16 cellular contexts compared by ENCODE assay signal in genomic region chr17:48247038-48247437, GRCh38.
DNase-seq lines count a peak whose midpoint lies in the region; ATAC-seq, FAIRE-seq and TF ChIP-seq lines count a peak whose summit lies in the region.
"Had no signal": no experiment of that assay in that cellular context is flagged by ENCODE, and none has a peak within 500 bp of the region (broad histone marks: within the 10 kb centered on the region; RNA-seq: fewer than 3 reads in every experiment).

No MANE protein-coding gene starts in this region.

- H3K9ac ChIP-seq in K562 (ENCODE audit: insufficient read depth in 1 of 2, low read depth in 2 of 2, low read length in 2 of 2) = no peak overlapping the region

- no peaks in the 10 kb centered on the region for H3K79me2 ChIP-seq in K562 (ENCODE audit: control insufficient read depth, insufficient read depth, low read length)

- peaks cover 2% of the 10 kb centered on the region for H3K36me3 Mint-ChIP-seq in activated naive CD4-positive, alpha-beta T cell treated with anti-CD3 and anti-CD28 coated beads, Interleukin-2, amount 50 U/mL, for 24 hours
- H3K36me3 Mint-ChIP-seq: IgD-negative memory B cell had no signal

- CTCF ChIA-PET in K562 (lab: Yijun Ruan, JAX; ENCODE audit: low intra/inter-chr PET ratio) = no interaction called here

- H3K9me1 ChIP-seq in K562 (ENCODE audit: control insufficient read depth, insufficient read depth, low read length) = no peaks in the 10 kb centered on the region

- no peak for DNase-seq in activated naive CD4-positive, alpha-beta T cell treated with anti-CD3 and anti-CD28 coated beads, Interleukin-2, amount 50 U/mL, for 16 hours
- DNase-seq in HTR-8/SVneo (ENCODE audit: insufficient read length, low spot score) = no peak
- DNase-seq in K562 (ENCODE audit: extremely low read depth in 1 of 4, low spot score in 3 of 4) = no peak
- peak; percentile 54 for DNase-seq in renal cortical epithelial cell (ENCODE audit: low read depth)
- DNase-seq in frontal cortex (ENCODE audit: low spot score in 2 of 2) = no peak
- DNase-seq in GM19238 (ENCODE audit: insufficient read length, low spot score) = no peak
- DNase-seq: C1 segment of cervical spinal cord, DMS 273 treated with DMSO at 0.1 percent for 48 hours, DND-41, H7, NCI-H1105, NCI-H510A treated with DMSO at 0.1 percent for 48 hours had no signal

- no peaks in the 10 kb centered on the region for H3K36me3 ChIP-seq in K562 (ENCODE audit: control insufficient read depth, insufficient read depth, low read length)
- H3K36me3 ChIP-seq: SJSA1 had no signal

- H3K4me1 ChIP-seq in K562 (replicated peaks in 1 of 2; ENCODE audit: control insufficient read depth in 2 of 2, insufficient read depth in 2 of 2, low read length in 2 of 2) = peaks cover 2 to 58% of the 10 kb centered on the region in 2 experiments

- H3K4me1 Mint-ChIP-seq in activated naive CD4-positive, alpha-beta T cell treated with anti-CD3 and anti-CD28 coated beads, Interleukin-2, amount 50 U/mL, for 24 hours = peaks cover 57% of the 10 kb centered on the region

- no peak for TF ChIP-seq EP300 in K562 (IDR thresholded peaks at IDR 0.05; ENCODE audit: low read length)

- no peaks in the 10 kb centered on the region for H3K27me3 Mint-ChIP-seq in activated naive CD4-positive, alpha-beta T cell treated with anti-CD3 and anti-CD28 coated beads, Interleukin-2, amount 50 U/mL, for 24 hours

- FAIRE-seq in HTR-8/SVneo (lab: Jason Lieb, UNC) (peak; percentile 40), K562 (lab: Jason Lieb, UNC) (no peak), frontal cortex (lab: Jason Lieb, UNC) (no peak)

- no peaks in the 10 kb centered on the region for H3K9me3 ChIP-seq in K562 (replicated peaks; ENCODE audit: control insufficient read depth, insufficient read depth, low read depth, low read length)
- H3K9me3 ChIP-seq: SJSA1 had no signal

- BruUV-seq in K562 (replicated peaks; lab: Mats Ljungman, UMichigan) = no TSS peak

- H3K9me3 Mint-ChIP-seq in activated naive CD4-positive, alpha-beta T cell treated with anti-CD3 and anti-CD28 coated beads, Interleukin-2, amount 50 U/mL, for 24 hours = no peaks in the 10 kb centered on the region
- H3K9me3 Mint-ChIP-seq: IgD-negative memory B cell had no signal

- H3K27ac Mint-ChIP-seq in activated naive CD4-positive, alpha-beta T cell treated with anti-CD3 and anti-CD28 coated beads, Interleukin-2, amount 50 U/mL, for 24 hours = peak overlapping the region; percentile 56
- H3K27ac Mint-ChIP-seq: IgD-negative memory B cell had no signal

- peak; percentile 11; the same call in 1 of the 3 replicates for ATAC-seq in K562
- ATAC-seq in GM19023 (IDR thresholded peaks at IDR 0.05; ENCODE audit: unreplicated experiment) = no peak

- 0% methylated on average over 1 of the region's 1 CpG for WGBS in K562 (ENCODE audit: insufficient coverage, low coverage, missing lambda C conversion rate)

- TF ChIP-seq RAD21 in K562 (CRISPR knock-in tag; conservative IDR thresholded peaks at IDR 0.05 in 1 of 2, IDR thresholded peaks at IDR 0.05 in 1 of 2) = no peak

- no peaks in the 10 kb centered on the region for H4K20me1 ChIP-seq in K562 (replicated peaks; ENCODE audit: control insufficient read depth, insufficient read depth, low read length)

- no peaks in the 10 kb centered on the region for H3K27me3 ChIP-seq in K562 (ENCODE audit: control insufficient read depth in 2 of 2, insufficient read depth in 2 of 2, low read length in 2 of 2)
- H3K27me3 ChIP-seq: SJSA1 had no signal

- no peak for TF ChIP-seq CTCF in K562 (IDR thresholded peaks at IDR 0.05 in 2 of 3, conservative IDR thresholded peaks at IDR 0.05 in 1 of 3; ENCODE audit: insufficient read depth in 2 of 3, low read depth in 1 of 3, low read length in 3 of 3)

- no peak for TF ChIP-seq POLR2A in K562 (conservative IDR thresholded peaks at IDR 0.05)

- H3K4me3 ChIP-seq in K562 = no peak overlapping the region
- H3K4me3 ChIP-seq: SJSA1 had no signal

- no peak overlapping the region for H3K4me3 Mint-ChIP-seq in activated naive CD4-positive, alpha-beta T cell treated with anti-CD3 and anti-CD28 coated beads, Interleukin-2, amount 50 U/mL, for 24 hours
- H3K4me3 Mint-ChIP-seq: IgD-negative memory B cell had no signal

- peak overlapping the region; percentile 60; the same call in 2 of the 3 replicates for H3K27ac ChIP-seq in K562 (ENCODE audit: extremely low read depth, low read depth, low read length)
- H3K27ac ChIP-seq: SJSA1 had no signal

- intact Hi-C loops in K562 (cut with micrococcal nuclease) = no loop called here

- H2AFZ ChIP-seq in K562 (ENCODE audit: low read depth, low read length) = peak overlapping the region; percentile 87

- peak overlapping the region; percentile 28; the same call in 1 of the 2 replicates for H3K4me2 ChIP-seq in K562 (ENCODE audit: insufficient read depth, low read length)

- POLR2A ChIA-PET in K562 (lab: Yijun Ruan, JAX) = interaction anchor here (1.5 to 2.0 kb wide), 3 partner anchors 8 to 20 kb away, joined by 4 to 12 read pairs (median 4); no protein-coding TSS in a partner anchor

- in situ Hi-C loops in K562 (cut with MboI) = no loop called here

TF ChIP-seq in K562, 482 proteins besides CTCF, POLR2A, EP300 and RAD21:
- TF ChIP-seq TSHZ1 (CRISPR knock-in tag; IDR thresholded peaks at IDR 0.05) = no peak
- TF ChIP-seq MCM3 (IDR thresholded peaks at IDR 0.05) = no peak
- peak in 1 of 2 experiments; percentile 36; a peak in 2 of 4 replicates for TF ChIP-seq KDM1A (IDR thresholded peaks at IDR 0.05)
- no peak for TF ChIP-seq ZNF445 (CRISPR knock-in tag; IDR thresholded peaks at IDR 0.05; ENCODE audit: low read depth)
- 0 out of 2 replicates have a peak, but pooled peaks have one; percentile 9 for TF ChIP-seq L3MBTL2 (IDR thresholded peaks at IDR 0.05)
- 0 out of 2 replicates have a peak, but pooled peaks have one; percentile 25 for TF ChIP-seq ZNF316 (IDR thresholded peaks at IDR 0.05)
- TF ChIP-seq MEF2D (tag; conservative IDR thresholded peaks at IDR 0.05; ENCODE audit: low read depth) = no peak
- TF ChIP-seq C11orf30 (IDR thresholded peaks at IDR 0.05; ENCODE audit: low read depth) = 0 out of 2 replicates have a peak, but pooled peaks have one; percentile 5
- TF ChIP-seq ELF2 (CRISPR knock-in tag; IDR thresholded peaks at IDR 0.05) = 0 out of 2 replicates have a peak, but pooled peaks have one; percentile 1
- TF ChIP-seq HMBOX1 (IDR thresholded peaks at IDR 0.05) = peak; percentile 63
- 0 out of 2 replicates have a peak, but pooled peaks have one; percentile 16 for TF ChIP-seq ZNF512 (tag; IDR thresholded peaks at IDR 0.05)
- TF ChIP-seq ZNF699 (CRISPR knock-in tag; IDR thresholded peaks at IDR 0.05; ENCODE audit: insufficient replicate concordance) = no peak
- TF ChIP-seq SRF (CRISPR knock-in tag; IDR thresholded peaks at IDR 0.05) = peak in 1 of 2 experiments; percentile 14; a peak in 1 of 4 replicates
